38 cellular contexts compared by ENCODE assay signal in genomic region chr2:240750409-240750808, GRCh38. TPM values are rescaled to one million over a fixed set of nuclear protein-coding genes. Genes with fewer than 3 reads are reported as not detected.
"Had no signal": no experiment of that assay in that cellular context is flagged by ENCODE, and none has a peak within 500 bp of the region (broad histone marks: within the 10 kb centered on the region; RNA-seq: fewer than 3 reads in every experiment).

No MANE protein-coding gene starts in this region.

- H3K4me3 Mint-ChIP-seq: activated CD4-positive, alpha-beta memory T cell treated with anti-CD3 and anti-CD28 coated beads for 36 hours; activated CD4-positive, alpha-beta T cell treated with anti-CD3 and anti-CD28 coated beads for 36 hours; activated CD4-positive, alpha-beta T cell treated with anti-CD3 and anti-CD28 coated beads, Interleukin-2, amount 10 ng/mL, durations not matched to agents 24 days and 14 days; activated CD8-positive, alpha-beta memory T cell treated with anti-CD3 and anti-CD28 coated beads, Interleukin-2, amount 10 ng/mL, durations not matched to agents 7 days and 5 days; activated CD8-positive, alpha-beta T cell treated with anti-CD3 and anti-CD28 coated beads, Interleukin-2, amount 10 ng/mL, durations not matched to agents 7 days and 5 days; activated naive CD4-positive, alpha-beta T cell treated with anti-CD3 and anti-CD28 coated beads for 36 hours; activated naive CD4-positive, alpha-beta T cell treated with anti-CD3 and anti-CD28 coated beads, Interleukin-2, amount 50 U/mL, for 24 hours; activated naive CD8-positive, alpha-beta T cell treated with anti-CD3 and anti-CD28 coated beads for 36 hours; activated naive CD8-positive, alpha-beta T cell treated with anti-CD3 and anti-CD28 coated beads, Interleukin-2, amount 50 U/mL, for 24 hours; activated T-helper 1 cell treated with anti-CD3 and anti-CD28 coated beads, Interleukin-12 subunit alpha, Interleukin-12 subunit beta, Interleukin-2, Interleukin-4 antibody, amounts not matched to agents 30 ng/mL and 10 ng/mL and 1 ng/mL, durations not matched to agents 14 hours and 24 hours and 36 hours had no signal

- H3K27ac ChIP-seq: adrenal gland, body of pancreas, colonic mucosa, epithelial cell of prostate, esophagus squamous epithelium, gastroesophageal sphincter had no signal

- H3K36me3 Mint-ChIP-seq: activated CD4-positive, alpha-beta memory T cell treated with anti-CD3 and anti-CD28 coated beads for 36 hours; activated CD8-positive, alpha-beta memory T cell treated with anti-CD3 and anti-CD28 coated beads, Interleukin-2, amount 10 ng/mL, durations not matched to agents 7 days and 5 days; activated naive CD4-positive, alpha-beta T cell treated with anti-CD3 and anti-CD28 coated beads, Interleukin-2, amount 50 U/mL, for 24 hours; activated naive CD8-positive, alpha-beta T cell treated with anti-CD3 and anti-CD28 coated beads for 36 hours had no signal

- H3K27ac Mint-ChIP-seq: activated CD4-positive, alpha-beta memory T cell treated with anti-CD3 and anti-CD28 coated beads for 36 hours; activated CD4-positive, alpha-beta T cell treated with anti-CD3 and anti-CD28 coated beads for 36 hours; activated CD4-positive, alpha-beta T cell treated with anti-CD3 and anti-CD28 coated beads, Interleukin-2, amount 10 ng/mL, durations not matched to agents 24 days and 14 days; activated CD8-positive, alpha-beta memory T cell treated with anti-CD3 and anti-CD28 coated beads, Interleukin-2, amount 10 ng/mL, durations not matched to agents 7 days and 5 days; activated CD8-positive, alpha-beta T cell treated with anti-CD3 and anti-CD28 coated beads, Interleukin-2, amount 10 ng/mL, durations not matched to agents 7 days and 5 days; activated naive CD4-positive, alpha-beta T cell treated with anti-CD3 and anti-CD28 coated beads for 36 hours; activated naive CD4-positive, alpha-beta T cell treated with anti-CD3 and anti-CD28 coated beads, Interleukin-2, amount 50 U/mL, for 24 hours; activated naive CD8-positive, alpha-beta T cell treated with anti-CD3 and anti-CD28 coated beads for 36 hours; activated naive CD8-positive, alpha-beta T cell treated with anti-CD3 and anti-CD28 coated beads, Interleukin-2, amount 50 U/mL, for 24 hours; activated T-helper 1 cell treated with anti-CD3 and anti-CD28 coated beads, Interleukin-12 subunit alpha, Interleukin-12 subunit beta, Interleukin-2, Interleukin-4 antibody, amounts not matched to agents 30 ng/mL and 10 ng/mL and 1 ng/mL, durations not matched to agents 14 hours and 24 hours and 36 hours; activated T-helper 2 cell treated with anti-CD3 and anti-CD28 coated beads, Interferon-gamma antibody, Interleukin-2, Interleukin-4, amounts not matched to agents 10 μg/mL and 5 μg/mL and 100 μg/mL, durations not matched to agents 14 hours and 24 hours and 36 hours had no signal

- H3K4me3 ChIP-seq: adrenal gland, body of pancreas, colonic mucosa, esophagus squamous epithelium, gastroesophageal sphincter had no signal

- ATAC-seq: activated CD4-positive, alpha-beta T cell treated with anti-CD3 and anti-CD28 coated beads for 36 hours; activated CD8-positive, alpha-beta memory T cell treated with anti-CD3 and anti-CD28 coated beads, Interleukin-2, amount 10 ng/mL, durations not matched to agents 7 days and 5 days; activated CD8-positive, alpha-beta T cell treated with anti-CD3 and anti-CD28 coated beads, Interleukin-2, amount 10 ng/mL, durations not matched to agents 7 days and 5 days; activated naive CD8-positive, alpha-beta T cell treated with anti-CD3 and anti-CD28 coated beads, Interleukin-2, amount 50 U/mL, for 24 hours; body of pancreas; gastroesophageal sphincter had no signal

- H3K36me3 ChIP-seq: adrenal gland, colonic mucosa, esophagus squamous epithelium, gastroesophageal sphincter had no signal

- H3K4me1 Mint-ChIP-seq: activated CD4-positive, alpha-beta T cell treated with anti-CD3 and anti-CD28 coated beads for 36 hours; activated CD4-positive, alpha-beta T cell treated with anti-CD3 and anti-CD28 coated beads, Interleukin-2, amount 10 ng/mL, durations not matched to agents 24 days and 14 days; activated CD8-positive, alpha-beta memory T cell treated with anti-CD3 and anti-CD28 coated beads, Interleukin-2, amount 10 ng/mL, durations not matched to agents 7 days and 5 days; activated naive CD4-positive, alpha-beta T cell treated with anti-CD3 and anti-CD28 coated beads, Interleukin-2, amount 50 U/mL, for 24 hours; activated naive CD8-positive, alpha-beta T cell treated with anti-CD3 and anti-CD28 coated beads for 36 hours; activated naive CD8-positive, alpha-beta T cell treated with anti-CD3 and anti-CD28 coated beads, Interleukin-2, amount 50 U/mL, for 24 hours had no signal

- DNase-seq: activated CD4-positive, alpha-beta memory T cell treated with anti-CD3 and anti-CD28 coated beads for 36 hours; activated CD4-positive, alpha-beta T cell treated with anti-CD3 and anti-CD28 coated beads for 36 hours; activated CD4-positive, alpha-beta T cell treated with anti-CD3 and anti-CD28 coated beads, Interleukin-2, amount 10 ng/mL, durations not matched to agents 24 days and 14 days; activated CD4-positive, CD25-positive, alpha-beta regulatory T cell; activated CD4-positive, CD25-positive, alpha-beta regulatory T cell treated with anti-CD3 and anti-CD28 coated beads, Interleukin-2, amount 50 U/mL, for 72 hours; activated CD8-positive, alpha-beta memory T cell treated with anti-CD3 and anti-CD28 coated beads, Interleukin-2, amount 10 ng/mL, durations not matched to agents 7 days and 5 days; activated CD8-positive, alpha-beta memory T cell treated with anti-CD3 and anti-CD28 coated beads, Interleukin-2, amount 50 U/mL, for 4 hours; activated CD8-positive, alpha-beta T cell treated with anti-CD3 and anti-CD28 coated beads, Interleukin-2, amount 10 ng/mL, durations not matched to agents 7 days and 5 days; activated effector memory CD4-positive, alpha-beta T cell treated with anti-CD3 and anti-CD28 coated beads, Interleukin-2, amount 50 U/mL, for 16 hours; activated naive CD4-positive, alpha-beta T cell treated with anti-CD3 and anti-CD28 coated beads for 36 hours; activated naive CD8-positive, alpha-beta T cell treated with anti-CD3 and anti-CD28 coated beads for 36 hours; activated naive CD8-positive, alpha-beta T cell treated with anti-CD3 and anti-CD28 coated beads, Interleukin-2, amount 50 U/mL, for 24 hours; activated T-cell treated with anti-CD3 and anti-CD28 coated beads, Interleukin-2, amount 50 U/mL, for 1 hour; activated T-cell treated with anti-CD3 and anti-CD28 coated beads, Interleukin-2, amount 50 U/mL, for 48 hours; amygdala; aorta; body of pancreas; central memory CD4-positive, alpha-beta T cell; cerebellar nuclear complex; colonic mucosa; effector CD8-positive, alpha-beta T cell; esophagus squamous epithelium; foreskin melanocyte; T-helper 2 cell had no signal

- H3K9me3 ChIP-seq: adrenal gland, body of pancreas, colonic mucosa, esophagus squamous epithelium, gastroesophageal sphincter had no signal

- H3K9me3 Mint-ChIP-seq: activated CD4-positive, alpha-beta memory T cell treated with anti-CD3 and anti-CD28 coated beads for 36 hours; activated CD4-positive, alpha-beta T cell treated with anti-CD3 and anti-CD28 coated beads, Interleukin-2, amount 10 ng/mL, durations not matched to agents 24 days and 14 days; activated naive CD4-positive, alpha-beta T cell treated with anti-CD3 and anti-CD28 coated beads for 36 hours; activated naive CD4-positive, alpha-beta T cell treated with anti-CD3 and anti-CD28 coated beads, Interleukin-2, amount 50 U/mL, for 24 hours; activated naive CD8-positive, alpha-beta T cell treated with anti-CD3 and anti-CD28 coated beads for 36 hours; activated naive CD8-positive, alpha-beta T cell treated with anti-CD3 and anti-CD28 coated beads, Interleukin-2, amount 50 U/mL, for 24 hours; activated T-helper 1 cell treated with anti-CD3 and anti-CD28 coated beads, Interleukin-12 subunit alpha, Interleukin-12 subunit beta, Interleukin-2, Interleukin-4 antibody, amounts not matched to agents 30 ng/mL and 10 ng/mL and 1 ng/mL, durations not matched to agents 14 hours and 24 hours and 36 hours; activated T-helper 2 cell treated with anti-CD3 and anti-CD28 coated beads, Interferon-gamma antibody, Interleukin-2, Interleukin-4, amounts not matched to agents 10 μg/mL and 5 μg/mL and 100 μg/mL, durations not matched to agents 14 hours and 24 hours and 36 hours had no signal

- H3K27me3 ChIP-seq: adrenal gland, body of pancreas, colonic mucosa had no signal

- H3K4me1 ChIP-seq: adrenal gland, body of pancreas, colonic mucosa, esophagus squamous epithelium, gastroesophageal sphincter had no signal

- H3K27me3 Mint-ChIP-seq: activated CD4-positive, alpha-beta memory T cell treated with anti-CD3 and anti-CD28 coated beads for 36 hours; activated CD4-positive, alpha-beta T cell treated with anti-CD3 and anti-CD28 coated beads for 36 hours; activated CD4-positive, alpha-beta T cell treated with anti-CD3 and anti-CD28 coated beads, Interleukin-2, amount 10 ng/mL, durations not matched to agents 24 days and 14 days; activated CD8-positive, alpha-beta memory T cell treated with anti-CD3 and anti-CD28 coated beads, Interleukin-2, amount 10 ng/mL, durations not matched to agents 7 days and 5 days; activated naive CD4-positive, alpha-beta T cell treated with anti-CD3 and anti-CD28 coated beads, Interleukin-2, amount 50 U/mL, for 24 hours; activated naive CD8-positive, alpha-beta T cell treated with anti-CD3 and anti-CD28 coated beads for 36 hours; activated naive CD8-positive, alpha-beta T cell treated with anti-CD3 and anti-CD28 coated beads, Interleukin-2, amount 50 U/mL, for 24 hours had no signal

RNA-seq across cellular contexts. Expression of gene AQP12A, which starts 58.7 kb away (rescaled TPM):
- total RNA-seq: activated CD4-positive, alpha-beta memory T cell treated with anti-CD3 and anti-CD28 coated beads for 36 hours; activated CD4-positive, alpha-beta T cell treated with anti-CD3 and anti-CD28 coated beads for 36 hours; activated CD4-positive, alpha-beta T cell treated with anti-CD3 and anti-CD28 coated beads, Interleukin-2, amount 10 ng/mL, durations not matched to agents 24 days and 14 days; activated CD8-positive, alpha-beta memory T cell treated with anti-CD3 and anti-CD28 coated beads for 36 hours; activated CD8-positive, alpha-beta memory T cell treated with anti-CD3 and anti-CD28 coated beads, Interleukin-2, amount 10 ng/mL, durations not matched to agents 7 days and 5 days; activated CD8-positive, alpha-beta T cell treated with anti-CD3 and anti-CD28 coated beads, Interleukin-2, amount 10 ng/mL, durations not matched to agents 7 days and 5 days; activated naive CD4-positive, alpha-beta T cell treated with anti-CD3 and anti-CD28 coated beads for 36 hours; activated naive CD8-positive, alpha-beta T cell treated with anti-CD3 and anti-CD28 coated beads for 36 hours; activated T-helper 1 cell treated with anti-CD3 and anti-CD28 coated beads, Interleukin-12 subunit alpha, Interleukin-12 subunit beta, Interleukin-2, Interleukin-4 antibody, amounts not matched to agents 30 ng/mL and 10 ng/mL and 1 ng/mL, durations not matched to agents 14 hours and 24 hours and 36 hours; activated T-helper 2 cell treated with anti-CD3 and anti-CD28 coated beads, Interferon-gamma antibody, Interleukin-2, Interleukin-4, amounts not matched to agents 10 μg/mL and 5 μg/mL and 100 μg/mL, durations not matched to agents 14 hours and 24 hours and 36 hours; adrenal gland; aorta; dermis microvascular lymphatic vessel endothelial cell; endothelial cell of umbilical vein; esophagus squamous epithelium; fibroblast of lung; fibroblast of villous mesenchyme; gastroesophageal sphincter; glomerular endothelial cell; T-helper 1 cell treated with Interleukin-12 subunit alpha and Interleukin-12 subunit beta and Interleukin-4 antibody, amounts not matched to agents 30 ng/mL and 1 ng/mL, for 36 hours had no signal
- polyA plus RNA-seq: adrenal gland, endothelial cell of umbilical vein, esophagus, fibroblast of lung had no signal
